Comparison of ENCODE assay signal across 1 cellular context in genomic region chr12:50195832-50196231, GRCh38.
A peak's percentile ranks its signal among the peaks of the same experiment; 100 is the strongest.
TF ChIP-seq lines count a peak whose summit lies in the region.

No MANE protein-coding gene starts in this region.

TF ChIP-seq in HEK293, 187 proteins besides CTCF, POLR2A, EP300 and RAD21 (continued from another document and continues in another):
- TF ChIP-seq ZNF280D (tag by site-specific recombination; IDR thresholded peaks at IDR 0.05) (no peak), ZNF645 (tag by site-specific recombination; IDR thresholded peaks at IDR 0.05) (no peak), ZFP37 (tag by site-specific recombination; IDR thresholded peaks at IDR 0.05) (no peak), ZBTB8A (tag by site-specific recombination; IDR thresholded peaks at IDR 0.05) (peak; percentile 52), SP7 (tag by site-specific recombination; IDR thresholded peaks at IDR 0.05) (peak; percentile 76), ZNF362 (tag by site-specific recombination; IDR thresholded peaks at IDR 0.05) (peak; percentile 61; the same call in 1 of the 2 replicates), INSM2 (tag by site-specific recombination; IDR thresholded peaks at IDR 0.05) (peak; percentile 57; the same call in 1 of the 2 replicates), ZNF558 (tag by site-specific recombination; IDR thresholded peaks at IDR 0.05) (no peak), ZBTB17 (tag by site-specific recombination; IDR thresholded peaks at IDR 0.05) (peak; percentile 48; the same call in 1 of the 2 replicates), ZFP41 (tag by site-specific recombination; IDR thresholded peaks at IDR 0.05; ENCODE audit: borderline replicate concordance) (no peak), BCL11B (tag by site-specific recombination; IDR thresholded peaks at IDR 0.05; ENCODE audit: low read depth) (peak; percentile 85), ZFHX2 (tag by site-specific recombination; conservative IDR thresholded peaks at IDR 0.05) (no peak), ZNF670 (tag by site-specific recombination; IDR thresholded peaks at IDR 0.05; ENCODE audit: low read depth) (no peak), ZNF510 (tag by site-specific recombination; IDR thresholded peaks at IDR 0.05; ENCODE audit: insufficient replicate concordance) (no peak), ZNF394 (tag by site-specific recombination; IDR thresholded peaks at IDR 0.05; ENCODE audit: borderline replicate concordance) (no peak), HOXD13 (CRISPR knock-in tag; IDR thresholded peaks at IDR 0.05; ENCODE audit: borderline replicate concordance) (no peak), ZNF529 (tag by site-specific recombination; IDR thresholded peaks at IDR 0.05; ENCODE audit: insufficient replicate concordance) (no peak), REPIN1 (tag by site-specific recombination; IDR thresholded peaks at IDR 0.05; ENCODE audit: low read depth) (no peak), PRDM4 (tag by site-specific recombination; IDR thresholded peaks at IDR 0.05) (peak; percentile 82), ZNF76 (tag by site-specific recombination; IDR thresholded peaks at IDR 0.05; ENCODE audit: borderline replicate concordance, low read depth) (no peak), ZNF629 (tag by site-specific recombination; IDR thresholded peaks at IDR 0.05) (0 out of 2 replicates have a peak, but pooled peaks have one; percentile 22), ZNF146 (tag by site-specific recombination; IDR thresholded peaks at IDR 0.05) (no peak), ZNF596 (tag by site-specific recombination; IDR thresholded peaks at IDR 0.05) (no peak), PRDM10 (tag by site-specific recombination; IDR thresholded peaks at IDR 0.05) (no peak), SALL2 (tag by site-specific recombination; IDR thresholded peaks at IDR 0.05; ENCODE audit: borderline replicate concordance) (no peak), ZNF521 (tag by site-specific recombination; IDR thresholded peaks at IDR 0.05) (no peak), OSR2 (tag by site-specific recombination; IDR thresholded peaks at IDR 0.05) (peak; percentile 67), ZEB2 (tag by site-specific recombination; IDR thresholded peaks at IDR 0.05) (peak; percentile 49; the same call in 1 of the 2 replicates), ZBTB49 (tag by site-specific recombination; IDR thresholded peaks at IDR 0.05; ENCODE audit: low read depth) (no peak), ZNF324 (tag by site-specific recombination; IDR thresholded peaks at IDR 0.05) (no peak), ZNF600 (tag by site-specific recombination; IDR thresholded peaks at IDR 0.05) (peak; percentile 65; the same call in 1 of the 2 replicates), OVOL3 (tag by site-specific recombination; IDR thresholded peaks at IDR 0.05) (peak; percentile 100), PBX3 (CRISPR knock-in tag; IDR thresholded peaks at IDR 0.05) (no peak), ZNF561 (tag by site-specific recombination; IDR thresholded peaks at IDR 0.05; ENCODE audit: borderline replicate concordance) (peak; percentile 73; the same call in 1 of the 2 replicates), ZBTB6 (tag by site-specific recombination; IDR thresholded peaks at IDR 0.05) (no peak), ZNF626 (tag by site-specific recombination; IDR thresholded peaks at IDR 0.05) (no peak), ZSCAN5A (tag by site-specific recombination; IDR thresholded peaks at IDR 0.05) (no peak)
